14 cellular contexts compared by ENCODE assay signal in genomic region chr13:113417008-113417735, GRCh38. TPM values are rescaled to one million over a fixed set of nuclear protein-coding genes. Genes with fewer than 3 reads are reported as not detected.
"Had no signal": no experiment of that assay in that cellular context is flagged by ENCODE, and none has a peak within 500 bp of the region (broad histone marks: within the 10 kb centered on the region; RNA-seq: fewer than 3 reads in every experiment).

No MANE protein-coding gene starts in this region.

- H3K36me3 ChIP-seq: colonic mucosa, tibial artery had no signal

- ATAC-seq: activated T-cell treated with anti-CD3 and anti-CD28 coated beads, Interleukin-2, amount 50 U/mL, for 4 hours; mucosa of descending colon; natural killer cell had no signal

- H3K4me1 ChIP-seq: colonic mucosa had no signal

- H3K27me3 Mint-ChIP-seq: activated CD4-positive, alpha-beta memory T cell treated with anti-CD3 and anti-CD28 coated beads for 36 hours had no signal

- H3K36me3 Mint-ChIP-seq: activated CD4-positive, alpha-beta memory T cell treated with anti-CD3 and anti-CD28 coated beads for 36 hours; activated naive CD8-positive, alpha-beta T cell; natural killer cell had no signal

- H3K4me3 ChIP-seq: colonic mucosa, mucosa of descending colon, skin epidermis, tibial artery had no signal

- H3K9me3 Mint-ChIP-seq: activated T-cell treated with anti-CD3 and anti-CD28 coated beads, Interleukin-2, amount 50 U/mL, for 4 hours had no signal

- H3K4me3 Mint-ChIP-seq: activated CD4-positive, alpha-beta memory T cell treated with anti-CD3 and anti-CD28 coated beads for 36 hours; activated naive CD8-positive, alpha-beta T cell; activated T-cell treated with anti-CD3 and anti-CD28 coated beads, Interleukin-2, amount 50 U/mL, for 4 hours; natural killer cell had no signal

- H3K27ac Mint-ChIP-seq: activated CD4-positive, alpha-beta memory T cell treated with anti-CD3 and anti-CD28 coated beads for 36 hours; activated naive CD8-positive, alpha-beta T cell; natural killer cell had no signal

- DNase-seq: activated CD4-positive, alpha-beta memory T cell treated with anti-CD3 and anti-CD28 coated beads for 36 hours; activated effector memory CD4-positive, alpha-beta T cell treated with anti-CD3 and anti-CD28 coated beads, Interleukin-2, amount 50 U/mL, for 16 hours; activated T-cell treated with anti-CD3 and anti-CD28 coated beads, Interleukin-2, amount 50 U/mL, for 4 hours; caudate nucleus; colonic mucosa; effector CD8-positive, alpha-beta T cell; hypothalamus; mucosa of descending colon; natural killer cell; stimulated activated CD4-positive, alpha-beta T cell treated with anti-CD3 and anti-CD28 coated beads, Interleukin-4, amount 100 ng/mL, for 4 hours; T-helper 9 cell; tibial artery had no signal

- H3K9me3 ChIP-seq: colonic mucosa, mucosa of descending colon, tibial artery had no signal

- H3K4me1 Mint-ChIP-seq: natural killer cell had no signal

- H3K27me3 ChIP-seq: colonic mucosa, tibial artery had no signal

- H3K27ac ChIP-seq: colonic mucosa, skin epidermis had no signal

RNA-seq across cellular contexts. Expression of gene GRTP1, which starts 53.2 kb away (rescaled TPM):
- total RNA-seq: natural killer cell had no signal
